In the genomic region with DNA sequence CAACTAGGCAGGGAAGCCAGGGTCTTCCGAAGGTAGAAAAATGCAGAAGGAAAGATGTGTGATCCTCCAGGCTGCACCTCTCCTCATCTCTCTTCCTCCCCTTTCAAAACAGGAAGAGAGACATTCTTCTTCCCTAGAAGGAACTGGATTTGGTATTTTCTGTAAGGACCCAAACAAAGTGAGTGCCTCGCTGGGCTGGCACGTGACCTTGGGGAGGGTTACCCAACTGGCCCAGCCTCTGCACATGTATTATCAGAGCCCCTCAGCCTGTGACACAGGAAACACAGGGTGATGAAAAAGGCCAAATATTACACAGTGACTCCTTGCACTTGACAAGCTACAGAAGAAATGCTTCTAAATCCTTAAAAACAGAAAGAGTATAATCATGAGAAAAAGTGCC, we compare ENCODE assay signal across 2 cellular contexts.
TF ChIP-seq lines count a peak whose summit lies in the region.

No MANE protein-coding gene starts in this region.

TF ChIP-seq in SK-N-SH, 30 proteins besides CTCF, POLR2A, EP300 and RAD21 (continued from another document):
- TF ChIP-seq, protein P1, sequence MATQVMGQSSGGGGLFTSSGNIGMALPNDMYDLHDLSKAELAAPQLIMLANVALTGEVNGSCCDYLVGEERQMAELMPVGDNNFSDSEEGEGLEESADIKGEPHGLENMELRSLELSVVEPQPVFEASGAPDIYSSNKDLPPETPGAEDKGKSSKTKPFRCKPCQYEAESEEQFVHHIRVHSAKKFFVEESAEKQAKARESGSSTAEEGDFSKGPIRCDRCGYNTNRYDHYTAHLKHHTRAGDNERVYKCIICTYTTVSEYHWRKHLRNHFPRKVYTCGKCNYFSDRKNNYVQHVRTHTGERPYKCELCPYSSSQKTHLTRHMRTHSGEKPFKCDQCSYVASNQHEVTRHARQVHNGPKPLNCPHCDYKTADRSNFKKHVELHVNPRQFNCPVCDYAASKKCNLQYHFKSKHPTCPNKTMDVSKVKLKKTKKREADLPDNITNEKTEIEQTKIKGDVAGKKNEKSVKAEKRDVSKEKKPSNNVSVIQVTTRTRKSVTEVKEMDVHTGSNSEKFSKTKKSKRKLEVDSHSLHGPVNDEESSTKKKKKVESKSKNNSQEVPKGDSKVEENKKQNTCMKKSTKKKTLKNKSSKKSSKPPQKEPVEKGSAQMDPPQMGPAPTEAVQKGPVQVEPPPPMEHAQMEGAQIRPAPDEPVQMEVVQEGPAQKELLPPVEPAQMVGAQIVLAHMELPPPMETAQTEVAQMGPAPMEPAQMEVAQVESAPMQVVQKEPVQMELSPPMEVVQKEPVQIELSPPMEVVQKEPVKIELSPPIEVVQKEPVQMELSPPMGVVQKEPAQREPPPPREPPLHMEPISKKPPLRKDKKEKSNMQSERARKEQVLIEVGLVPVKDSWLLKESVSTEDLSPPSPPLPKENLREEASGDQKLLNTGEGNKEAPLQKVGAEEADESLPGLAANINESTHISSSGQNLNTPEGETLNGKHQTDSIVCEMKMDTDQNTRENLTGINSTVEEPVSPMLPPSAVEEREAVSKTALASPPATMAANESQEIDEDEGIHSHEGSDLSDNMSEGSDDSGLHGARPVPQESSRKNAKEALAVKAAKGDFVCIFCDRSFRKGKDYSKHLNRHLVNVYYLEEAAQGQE (IDR thresholded peaks at IDR 0.05; ENCODE audit: low read depth, low read length) = no peak
- TF ChIP-seq JUND (IDR thresholded peaks at IDR 0.05) (no peak), TEAD4 (IDR thresholded peaks at IDR 0.05; ENCODE audit: borderline replicate concordance, insufficient read depth) (no peak), YY1 (IDR thresholded peaks at IDR 0.05; ENCODE audit: low read depth) (no peak), SMC3 (IDR thresholded peaks at IDR 0.05; ENCODE audit: low read depth, low read length) (no peak), POLR2AphosphoS5 (IDR thresholded peaks at IDR 0.05; ENCODE audit: low read depth, low read length) (no peak), TCF12 (IDR thresholded peaks at IDR 0.05) (no peak)
- TF ChIP-seq, protein P2, sequence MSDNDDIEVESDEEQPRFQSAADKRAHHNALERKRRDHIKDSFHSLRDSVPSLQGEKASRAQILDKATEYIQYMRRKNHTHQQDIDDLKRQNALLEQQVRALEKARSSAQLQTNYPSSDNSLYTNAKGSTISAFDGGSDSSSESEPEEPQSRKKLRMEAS (IDR thresholded peaks at IDR 0.05; ENCODE audit: low read depth) = no peak

TF ChIP-seq in SK-N-SH treated with all-trans-retinoic acid at 6 μM for 48 hours, 23 proteins besides CTCF, POLR2A, EP300 and RAD21 (continued from another document):
- TF ChIP-seq, protein P3, sequence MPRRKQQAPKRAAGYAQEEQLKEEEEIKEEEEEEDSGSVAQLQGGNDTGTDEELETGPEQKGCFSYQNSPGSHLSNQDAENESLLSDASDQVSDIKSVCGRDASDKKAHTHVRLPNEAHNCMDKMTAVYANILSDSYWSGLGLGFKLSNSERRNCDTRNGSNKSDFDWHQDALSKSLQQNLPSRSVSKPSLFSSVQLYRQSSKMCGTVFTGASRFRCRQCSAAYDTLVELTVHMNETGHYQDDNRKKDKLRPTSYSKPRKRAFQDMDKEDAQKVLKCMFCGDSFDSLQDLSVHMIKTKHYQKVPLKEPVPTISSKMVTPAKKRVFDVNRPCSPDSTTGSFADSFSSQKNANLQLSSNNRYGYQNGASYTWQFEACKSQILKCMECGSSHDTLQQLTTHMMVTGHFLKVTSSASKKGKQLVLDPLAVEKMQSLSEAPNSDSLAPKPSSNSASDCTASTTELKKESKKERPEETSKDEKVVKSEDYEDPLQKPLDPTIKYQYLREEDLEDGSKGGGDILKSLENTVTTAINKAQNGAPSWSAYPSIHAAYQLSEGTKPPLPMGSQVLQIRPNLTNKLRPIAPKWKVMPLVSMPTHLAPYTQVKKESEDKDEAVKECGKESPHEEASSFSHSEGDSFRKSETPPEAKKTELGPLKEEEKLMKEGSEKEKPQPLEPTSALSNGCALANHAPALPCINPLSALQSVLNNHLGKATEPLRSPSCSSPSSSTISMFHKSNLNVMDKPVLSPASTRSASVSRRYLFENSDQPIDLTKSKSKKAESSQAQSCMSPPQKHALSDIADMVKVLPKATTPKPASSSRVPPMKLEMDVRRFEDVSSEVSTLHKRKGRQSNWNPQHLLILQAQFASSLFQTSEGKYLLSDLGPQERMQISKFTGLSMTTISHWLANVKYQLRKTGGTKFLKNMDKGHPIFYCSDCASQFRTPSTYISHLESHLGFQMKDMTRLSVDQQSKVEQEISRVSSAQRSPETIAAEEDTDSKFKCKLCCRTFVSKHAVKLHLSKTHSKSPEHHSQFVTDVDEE (CRISPR knock-in tag; IDR thresholded peaks at IDR 0.05) = no peak
- TF ChIP-seq SNAI2 (CRISPR knock-in tag; IDR thresholded peaks at IDR 0.05) = no peak
- TF ChIP-seq ZNF565 (CRISPR knock-in tag; conservative IDR thresholded peaks at IDR 0.05; ENCODE audit: low read depth) = no peak
